In genomic region chr3:151864423-151865101, GRCh38 we compare ENCODE assay signal across 11 cellular contexts. TPM values are rescaled to one million over a fixed set of nuclear protein-coding genes. Genes with fewer than 3 reads are reported as not detected.
A peak's percentile ranks its signal among the peaks of the same experiment; 100 is the strongest.
DNase-seq lines count a peak whose midpoint lies in the region; ATAC-seq, FAIRE-seq and TF ChIP-seq lines count a peak whose summit lies in the region.
"Had no signal": no experiment of that assay in that cellular context is flagged by ENCODE, and none has a peak within 500 bp of the region (broad histone marks: within the 10 kb centered on the region; RNA-seq: fewer than 3 reads in every experiment).

No MANE protein-coding gene starts in this region.

- H3K9me3 Mint-ChIP-seq in activated T-cell treated with anti-CD3 and anti-CD28 coated beads, Interleukin-2, amount 50 U/mL, for 4 hours: no peaks in the 10 kb centered on the region
- no peaks in the 10 kb centered on the region for H3K9me3 Mint-ChIP-seq in activated naive CD8-positive, alpha-beta T cell treated with anti-CD3 and anti-CD28 coated beads for 36 hours
- H3K9me3 Mint-ChIP-seq: activated T-helper 17 cell treated with anti-CD3 and anti-CD28 coated beads, Interleukin-2, amount 50 U/mL, for 72 hours; immature natural killer cell had no signal

- peak; percentile 71 for FAIRE-seq in endothelial cell of umbilical vein (lab: Jason Lieb, UNC)
- FAIRE-seq: TTC549 had no signal

- DNase-seq in GM04504 (ENCODE audit: low read depth) (peak; percentile 51), NOMO-1 treated with dmso at 0.1 percent for 144 hours (lab: John Stamatoyannopoulos, UW; ENCODE audit: unreplicated experiment) (peak; percentile 38), endothelial cell of umbilical vein (ENCODE audit: low read depth, low spot score) (peak; percentile 84), pulmonary artery endothelial cell (ENCODE audit: low read depth, low spot score) (peak; percentile 30), RPMI8226 (no peak)
- DNase-seq in activated T-cell treated with anti-CD3 and anti-CD28 coated beads, Interleukin-2, amount 50 U/mL, for 4 hours: no peak
- no peak for DNase-seq in activated naive CD8-positive, alpha-beta T cell treated with anti-CD3 and anti-CD28 coated beads for 36 hours
- DNase-seq: immature natural killer cell, pancreas had no signal

- intact Hi-C loops in endothelial cell of umbilical vein (cut with micrococcal nuclease): loop anchor here (1.0 to 2.0 kb wide), 7 partner anchors 26 to 158 kb away; no protein-coding TSS in a partner anchor

- no peaks in the 10 kb centered on the region for H3K9me1 ChIP-seq in endothelial cell of umbilical vein (replicated peaks; ENCODE audit: control insufficient read depth, extremely low read depth, insufficient read depth, low read length)

- no peaks in the 10 kb centered on the region for H3K79me2 ChIP-seq in endothelial cell of umbilical vein (ENCODE audit: control insufficient read depth, insufficient read depth, low read length)

- BruUV-seq in endothelial cell of umbilical vein (replicated peaks; lab: Mats Ljungman, UMichigan): no TSS peak

- H3K27ac Mint-ChIP-seq in activated naive CD8-positive, alpha-beta T cell treated with anti-CD3 and anti-CD28 coated beads for 36 hours: no peak overlapping the region
- H3K27ac Mint-ChIP-seq: activated T-helper 17 cell treated with anti-CD3 and anti-CD28 coated beads, Interleukin-2, amount 50 U/mL, for 72 hours; immature natural killer cell had no signal

- no peak for TF ChIP-seq CTCF in endothelial cell of umbilical vein (IDR thresholded peaks at IDR 0.05; ENCODE audit: extremely low read depth in 1 of 2, insufficient read depth in 1 of 2, low read depth in 1 of 2, low read length in 2 of 2)

- TF ChIP-seq POLR2A in endothelial cell of umbilical vein (IDR thresholded peaks at IDR 0.05; ENCODE audit: low read depth, low read length): no peak

- no peaks in the 10 kb centered on the region for H4K20me1 ChIP-seq in endothelial cell of umbilical vein (replicated peaks; ENCODE audit: control insufficient read depth, extremely low read depth, insufficient read depth, low read length)

- no peak for ATAC-seq in activated T-cell treated with anti-CD3 and anti-CD28 coated beads, Interleukin-2, amount 50 U/mL, for 4 hours
- ATAC-seq: activated T-helper 17 cell treated with anti-CD3 and anti-CD28 coated beads, Interleukin-2, amount 50 U/mL, for 72 hours had no signal

- no peaks in the 10 kb centered on the region for H3K4me1 Mint-ChIP-seq in activated T-cell treated with anti-CD3 and anti-CD28 coated beads, Interleukin-2, amount 50 U/mL, for 4 hours (ENCODE audit: low read depth)
- no peaks in the 10 kb centered on the region for H3K4me1 Mint-ChIP-seq in activated naive CD8-positive, alpha-beta T cell treated with anti-CD3 and anti-CD28 coated beads for 36 hours
- H3K4me1 Mint-ChIP-seq: activated T-helper 17 cell treated with anti-CD3 and anti-CD28 coated beads, Interleukin-2, amount 50 U/mL, for 72 hours; immature natural killer cell had no signal

- no peak overlapping the region for H3K4me3 Mint-ChIP-seq in activated T-cell treated with anti-CD3 and anti-CD28 coated beads, Interleukin-2, amount 50 U/mL, for 4 hours
- no peak overlapping the region for H3K4me3 Mint-ChIP-seq in activated naive CD8-positive, alpha-beta T cell treated with anti-CD3 and anti-CD28 coated beads for 36 hours
- H3K4me3 Mint-ChIP-seq: activated T-helper 17 cell treated with anti-CD3 and anti-CD28 coated beads, Interleukin-2, amount 50 U/mL, for 72 hours; immature natural killer cell had no signal

- peak overlapping the region; percentile 57 for H3K9ac ChIP-seq in endothelial cell of umbilical vein (replicated peaks; ENCODE audit: extremely low read depth, insufficient read depth, low read length)

- H3K4me3 ChIP-seq in endothelial cell of umbilical vein (replicated peaks in 1 of 3; ENCODE audit: insufficient read depth in 1 of 3, low read depth in 1 of 3, low read length in 3 of 3): peak overlapping the region in 1 of 3 experiments; percentile 17
- H3K4me3 ChIP-seq: pancreas had no signal

- dilution Hi-C loops in endothelial cell of umbilical vein (cut with MboI; ENCODE audit: extremely low pct_ligation_motif_present, low sequenced_read_pairs): no loop called here

- H3K4me2 ChIP-seq in endothelial cell of umbilical vein (ENCODE audit: insufficient read depth, low read length): peak overlapping the region; percentile 74

- H3K9me3 ChIP-seq in endothelial cell of umbilical vein (replicated peaks; ENCODE audit: control insufficient read depth, insufficient read depth, low read length): no peaks in the 10 kb centered on the region
- H3K9me3 ChIP-seq: pancreas had no signal

- H3K36me3 ChIP-seq in endothelial cell of umbilical vein (ENCODE audit: control insufficient read depth in 2 of 2, extremely low read depth in 1 of 2, insufficient read depth in 2 of 2, low read length in 2 of 2): no peaks in the 10 kb centered on the region
- H3K36me3 ChIP-seq: pancreas had no signal

- no peaks in the 10 kb centered on the region for H3K36me3 Mint-ChIP-seq in activated T-cell treated with anti-CD3 and anti-CD28 coated beads, Interleukin-2, amount 50 U/mL, for 4 hours (ENCODE audit: insufficient read depth)
- no peaks in the 10 kb centered on the region for H3K36me3 Mint-ChIP-seq in activated naive CD8-positive, alpha-beta T cell treated with anti-CD3 and anti-CD28 coated beads for 36 hours
- H3K36me3 Mint-ChIP-seq: immature natural killer cell had no signal

- CTCF ChIA-PET in endothelial cell of umbilical vein (lab: Charles Lee): interaction anchor here (0.9 to 2.3 kb wide), 3 partner anchors 23 to 52 kb away, joined by 3 to 7 read pairs (median 3); no protein-coding TSS in a partner anchor

- no peaks in the 10 kb centered on the region for H3K27me3 Mint-ChIP-seq in activated T-cell treated with anti-CD3 and anti-CD28 coated beads, Interleukin-2, amount 50 U/mL, for 4 hours (ENCODE audit: low read depth)
- no peaks in the 10 kb centered on the region for H3K27me3 Mint-ChIP-seq in activated naive CD8-positive, alpha-beta T cell treated with anti-CD3 and anti-CD28 coated beads for 36 hours
- H3K27me3 Mint-ChIP-seq: activated T-helper 17 cell treated with anti-CD3 and anti-CD28 coated beads, Interleukin-2, amount 50 U/mL, for 72 hours had no signal

- peak overlapping the region; percentile 62 for H2AFZ ChIP-seq in endothelial cell of umbilical vein (ENCODE audit: low read depth, low read length)

- H3K27me3 ChIP-seq in endothelial cell of umbilical vein (ENCODE audit: control insufficient read depth in 2 of 2, insufficient read depth in 2 of 2, low read length in 2 of 2): no peaks in the 10 kb centered on the region
- H3K27me3 ChIP-seq: pancreas had no signal

- peaks cover 31% of the 10 kb centered on the region for H3K4me1 ChIP-seq in endothelial cell of umbilical vein (ENCODE audit: control insufficient read depth, extremely low read depth, insufficient read depth, low read length)

- H3K27ac ChIP-seq in endothelial cell of umbilical vein (ENCODE audit: insufficient read depth, low read depth, low read length): peak overlapping the region; percentile 66
- H3K27ac ChIP-seq: pancreas had no signal

- POLR2A ChIA-PET in endothelial cell of umbilical vein (lab: Charles Lee): no interaction called here

TF ChIP-seq in endothelial cell of umbilical vein, 7 proteins besides CTCF, POLR2A, EP300 and RAD21:
- TF ChIP-seq GATA2 (IDR thresholded peaks at IDR 0.05; ENCODE audit: insufficient read depth, insufficient read length, low read depth, low read length) (peak; percentile 72), FOS (IDR thresholded peaks at IDR 0.05; ENCODE audit: borderline replicate concordance, insufficient read depth, low read length) (peak; percentile 85), MAX (IDR thresholded peaks at IDR 0.05; ENCODE audit: insufficient read depth, insufficient read length) (no peak), EZH2 (IDR thresholded peaks at IDR 0.05; ENCODE audit: borderline replicate concordance, low read depth, low read length, severe bottlenecking) (no peak), JUN (IDR thresholded peaks at IDR 0.05; ENCODE audit: borderline replicate concordance, insufficient read depth, insufficient read length, low read depth) (peak; percentile 90), MYC (IDR thresholded peaks at IDR 0.05; ENCODE audit: low read depth, low read length) (no peak), POLR2AphosphoS5 (IDR thresholded peaks at IDR 0.05; ENCODE audit: insufficient read depth, low read depth, low read length) (peak; percentile 23)

RNA-seq across cellular contexts. Expression of gene SUCNR1, which starts 8.9 kb away (rescaled TPM):
- not detected in 2 replicates for total RNA-seq in endothelial cell of umbilical vein
- not detected in 2 replicates for polyA plus RNA-seq in endothelial cell of umbilical vein
- not detected in 2 replicates for polyA plus RNA-seq in endothelial cell of umbilical vein (2011; cell fraction: cytosol; rRNA removed)
- 0.04 TPM in 1 of 2 replicates, not detected in the other for polyA plus RNA-seq in endothelial cell of umbilical vein (2011; cell fraction: nucleus; rRNA removed)
- not detected in 2 replicates for polyA plus RNA-seq in endothelial cell of umbilical vein (2012)
- polyA minus RNA-seq in endothelial cell of umbilical vein: not detected in 2 replicates
- not detected for polyA minus RNA-seq in endothelial cell of umbilical vein (2011; cell fraction: cytosol; rRNA and poly(A)+ RNA removed)
- not detected in 2 replicates for polyA minus RNA-seq in endothelial cell of umbilical vein (2011; cell fraction: nucleus; rRNA and poly(A)+ RNA removed)
- under 0.01 TPM in 1 of 2 replicates, not detected in the other for total RNA-seq in pulmonary artery endothelial cell
- total RNA-seq in activated T-cell treated with anti-CD3 and anti-CD28 coated beads, Interleukin-2, amount 50 U/mL, for 4 hours: not detected
- under 1 TPM in 1 of 2 experiments, not detected in 1; 0.04 TPM for total RNA-seq in activated naive CD8-positive, alpha-beta T cell treated with anti-CD3 and anti-CD28 coated beads for 36 hours
- total RNA-seq: activated T-helper 17 cell treated with anti-CD3 and anti-CD28 coated beads, Interleukin-2, amount 50 U/mL, for 72 hours had no signal

RNA-seq across cellular contexts. Expression of gene AADAC, which starts 50.6 kb away (rescaled TPM):
- total RNA-seq in endothelial cell of umbilical vein (0.27 and 1.0 TPM in 2 replicates), pulmonary artery endothelial cell (not detected in 2 replicates)
- polyA plus RNA-seq in endothelial cell of umbilical vein: 0.32 and 0.62 TPM in 2 replicates
- polyA plus RNA-seq in endothelial cell of umbilical vein (2011; cell fraction: cytosol; rRNA removed): 0.31 and 0.32 TPM in 2 replicates
- 3.2 and 7.8 TPM in 2 replicates for polyA plus RNA-seq in endothelial cell of umbilical vein (2011; cell fraction: nucleus; rRNA removed)
- 1.7 and 3.8 TPM in 2 replicates for polyA plus RNA-seq in endothelial cell of umbilical vein (2012)
- not detected in 2 replicates for polyA minus RNA-seq in endothelial cell of umbilical vein
- polyA minus RNA-seq in endothelial cell of umbilical vein (2011; cell fraction: cytosol; rRNA and poly(A)+ RNA removed): not detected
- 0.24 and 1.3 TPM in 2 replicates for polyA minus RNA-seq in endothelial cell of umbilical vein (2011; cell fraction: nucleus; rRNA and poly(A)+ RNA removed)
- under 1 TPM; 0.11 to 0.18 (median 0.13) TPM for total RNA-seq in activated T-cell treated with anti-CD3 and anti-CD28 coated beads, Interleukin-2, amount 50 U/mL, for 4 hours
- total RNA-seq in activated naive CD8-positive, alpha-beta T cell treated with anti-CD3 and anti-CD28 coated beads for 36 hours: not detected
- total RNA-seq: activated T-helper 17 cell treated with anti-CD3 and anti-CD28 coated beads, Interleukin-2, amount 50 U/mL, for 72 hours had no signal
- polyA plus RNA-seq: immature natural killer cell had no signal

Comparison
In these comparisons a context has a peak if more than half of its experiments do, and no peak if none do; other contexts are left out.
1. DNase-seq: peak in GM04504 (single experiment), NOMO-1 treated with dmso at 0.1 percent for 144 hours (single experiment), endothelial cell of umbilical vein (single experiment) and pulmonary artery endothelial cell (single experiment); none in RPMI8226 (single experiment), activated T-cell treated with anti-CD3 and anti-CD28 coated beads, Interleukin-2, amount 50 U/mL, for 4 hours (single experiment) and activated naive CD8-positive, alpha-beta T cell treated with anti-CD3 and anti-CD28 coated beads for 36 hours (single experiment).